ENCODE assay signal across 15 cellular contexts in genomic region chr14:74739293-74740030, GRCh38.
"Had no signal": no experiment of that assay in that cellular context is flagged by ENCODE, and none has a peak within 500 bp of the region (broad histone marks: within the 10 kb centered on the region; RNA-seq: fewer than 3 reads in every experiment).

No MANE protein-coding gene starts in this region.

- ATAC-seq: activated T-cell treated with anti-CD3 and anti-CD28 coated beads, Interleukin-2, amount 50 U/mL, for 72 hours; mucosa of descending colon; naive thymus-derived CD8-positive, alpha-beta T cell; right cardiac atrium; stimulated activated naive B cell treated with anti-CD40 and anti-IgM and Interleukin-4, amounts not matched to agents 10 μg/mL and 1 μg/mL and 100 μg/mL, for 72 hours had no signal

- DNase-seq: activated CD4-positive, alpha-beta memory T cell treated with anti-CD3 and anti-CD28 coated beads for 36 hours; activated CD8-positive, alpha-beta memory T cell treated with anti-CD3 and anti-CD28 coated beads, Interleukin-2, amount 50 U/mL, for 4 hours; activated naive CD4-positive, alpha-beta T cell; activated T-cell treated with anti-CD3 and anti-CD28 coated beads, Interleukin-2, amount 50 U/mL, for 72 hours; aorta; effector CD4-positive, alpha-beta T cell; hippocampal formation; mucosa of descending colon; naive thymus-derived CD8-positive, alpha-beta T cell; posterior cingulate gyrus; right cardiac atrium; stimulated activated CD4-positive, alpha-beta T cell treated with anti-CD3 and anti-CD28 coated beads, Interleukin-1b, Interleukin-23, amount 100 ng/mL, for 48 hours; stimulated activated naive B cell treated with anti-CD40 and anti-IgM and Interleukin-4, amounts not matched to agents 10 μg/mL and 1 μg/mL and 100 μg/mL, for 72 hours had no signal

- H3K27ac ChIP-seq: cardiac muscle cell, neutrophil had no signal

- H3K27me3 ChIP-seq: cardiac muscle cell, neutrophil had no signal

- H3K4me3 ChIP-seq: cardiac muscle cell, mucosa of descending colon had no signal

- H3K9me3 ChIP-seq: mucosa of descending colon, neutrophil had no signal
